8 cellular contexts compared by ENCODE assay signal in genomic region chr6:136526196-136526930, GRCh38. TPM values are rescaled to one million over a fixed set of nuclear protein-coding genes. Genes with fewer than 3 reads are reported as not detected.
DNase-seq lines count a peak whose midpoint lies in the region; ATAC-seq and TF ChIP-seq lines count a peak whose summit lies in the region.

No MANE protein-coding gene starts in this region.

- peaks cover 9% of the 10 kb centered on the region for H3K4me1 ChIP-seq in RWPE2 (ENCODE audit: insufficient read depth, poor library complexity, severe bottlenecking)
- peaks cover 28% of the 10 kb centered on the region for H3K4me1 ChIP-seq in PC-3 (ENCODE audit: insufficient read depth, low read length)

- H3K9me3 ChIP-seq in AG04450 (ENCODE audit: control insufficient read depth, insufficient read depth, low read length) = no peaks in the 10 kb centered on the region
- no peaks in the 10 kb centered on the region for H3K9me3 ChIP-seq in RWPE2 (ENCODE audit: severe bottlenecking)
- no peaks in the 10 kb centered on the region for H3K9me3 ChIP-seq in PC-3 (ENCODE audit: low read length)

- CTCF ChIA-PET in AG04450 (lab: Charles Lee) (interaction anchor here (0.5 to 1.6 kb wide), 11 partner anchors 21 to 364 kb away, joined by 3 to 5 read pairs (median 3); no protein-coding TSS in a partner anchor), PC-3 (lab: Charles Lee) (no interaction called here)

- peak; percentile 70 for ATAC-seq in RWPE2 (ENCODE audit: low read depth)
- no peak for ATAC-seq in GM19035 (IDR thresholded peaks at IDR 0.05; ENCODE audit: unreplicated experiment)
- no peak for ATAC-seq in PC-3

- no peak overlapping the region for H2AFZ ChIP-seq in PC-3 (ENCODE audit: low read length)

- DNase-seq in AG04450 (ENCODE audit: low read depth, low spot score) (peak; percentile 41), GM20000 (ENCODE audit: low spot score) (peak; percentile 24), RWPE2 (ENCODE audit: low spot score) (no peak), brain pericyte (ENCODE audit: low read depth, low spot score) (peak; percentile 47), islet precursor cell (peak; percentile 90), PC-3 (no peak)
- peak; percentile 15 for DNase-seq in stimulated activated CD4-positive, alpha-beta T cell treated with anti-CD3 and anti-CD28 coated beads, Interleukin-12 subunit alpha, Interleukin-12 subunit beta, amount 100 ng/mL, for 4 hours

- H3K4me3 ChIP-seq in AG04450 (ENCODE audit: low read depth, low read length) = no peak overlapping the region
- H3K4me3 ChIP-seq in RWPE2 (ENCODE audit: severe bottlenecking) = no peak overlapping the region
- no peak overlapping the region for H3K4me3 ChIP-seq in PC-3 (ENCODE audit: low read length)

- no peaks in the 10 kb centered on the region for H3F3A ChIP-seq in PC-3 (ENCODE audit: low read length, unreplicated experiment)

- intact Hi-C loops in PC-3 (cut with micrococcal nuclease) = no loop called here

- H3K4me2 ChIP-seq in PC-3 (ENCODE audit: low read length) = no peak overlapping the region

- peaks cover 57% of the 10 kb centered on the region for H3K79me2 ChIP-seq in PC-3 (ENCODE audit: low read length)

- TF ChIP-seq CTCF in AG04450 (IDR thresholded peaks at IDR 0.05; ENCODE audit: low read depth, low read length) (peak; percentile 67), GM20000 (IDR thresholded peaks at IDR 0.05; ENCODE audit: extremely low read depth, missing control alignments) (no peak), RWPE2 (IDR thresholded peaks at IDR 0.05; ENCODE audit: poor library complexity, severe bottlenecking) (no peak), PC-3 (conservative IDR thresholded peaks at IDR 0.05; ENCODE audit: low read depth, low read length) (no peak)

- H4K20me1 ChIP-seq in PC-3 (ENCODE audit: low read length) = peaks cover 4% of the 10 kb centered on the region; the same call in 1 of the 2 replicates

- H3K36me3 ChIP-seq in RWPE2 (ENCODE audit: low read depth) (no peaks in the 10 kb centered on the region), PC-3 (ENCODE audit: low read depth, low read length) (no peaks in the 10 kb centered on the region)

- H3K9ac ChIP-seq in PC-3 (ENCODE audit: low read length) = no peak overlapping the region

- H3K27ac ChIP-seq in AG04450 (ENCODE audit: low read depth, low read length) = no peak overlapping the region
- H3K27ac ChIP-seq in RWPE2 (ENCODE audit: poor library complexity, severe bottlenecking) = no peak overlapping the region
- H3K27ac ChIP-seq in PC-3 (ENCODE audit: low read length) = no peak overlapping the region

- H3K9me2 ChIP-seq in PC-3 (replicated peaks; ENCODE audit: low read length) = no peaks in the 10 kb centered on the region

- POLR2A ChIA-PET in AG04450 (lab: Yijun Ruan, JAX) = no interaction called here
- POLR2A ChIA-PET in PC-3 (lab: Charles Lee; ENCODE audit: unreplicated experiment) = no interaction called here

- no TSS peak for BruUV-seq in PC-3 (replicated peaks; lab: Mats Ljungman, UMichigan)

- H3K27me3 ChIP-seq in AG04450 (ENCODE audit: control insufficient read depth, insufficient read depth, low read length) (peaks cover 7% of the 10 kb centered on the region), RWPE2 (ENCODE audit: insufficient read depth, poor library complexity, severe bottlenecking) (no peaks in the 10 kb centered on the region), PC-3 (ENCODE audit: low read length) (no peaks in the 10 kb centered on the region)

RNA-seq across cellular contexts. Expression of gene MAP7, which starts 23.9 kb away (rescaled TPM):
- 0.29 and 0.30 TPM in 2 replicates for polyA plus RNA-seq in AG04450 (2011; rRNA removed)
- 0.18 and 0.26 TPM in 2 replicates for polyA minus RNA-seq in AG04450 (2011; rRNA and poly(A)+ RNA removed)
- total RNA-seq in PC-3 (2014; rRNA removed) = 13.9 and 25.3 TPM in 2 replicates

Comparison
In these comparisons a context has a peak if more than half of its experiments do, and no peak if none do; other contexts are left out.
1. DNase-seq: peak in AG04450 (single experiment), GM20000 (single experiment), brain pericyte (single experiment), islet precursor cell (single experiment) and stimulated activated CD4-positive, alpha-beta T cell treated with anti-CD3 and anti-CD28 coated beads, Interleukin-12 subunit alpha, Interleukin-12 subunit beta, amount 100 ng/mL, for 4 hours (single experiment); none in RWPE2 (single experiment) and PC-3 (single experiment).